In genomic region chr10:117139581-117140524, GRCh38 we compare ENCODE assay signal across 1 cellular context.
TF ChIP-seq lines count a peak whose summit lies in the region.

No MANE protein-coding gene starts in this region.

TF ChIP-seq in SK-N-SH treated with all-trans-retinoic acid at 6 μM for 48 hours, 23 proteins besides CTCF, POLR2A, EP300 and RAD21 (continued from another document):
- TF ChIP-seq TSHZ2 (CRISPR knock-in tag; IDR thresholded peaks at IDR 0.05) (no peak), ZFP30 (CRISPR knock-in tag; IDR thresholded peaks at IDR 0.05) (no peak), ESRRG (CRISPR knock-in tag; IDR thresholded peaks at IDR 0.05) (no peak), ZNF8 (CRISPR knock-in tag; IDR thresholded peaks at IDR 0.05) (no peak), ZNF70 (CRISPR knock-in tag; IDR thresholded peaks at IDR 0.05) (no peak)
- TF ChIP-seq, protein P1, sequence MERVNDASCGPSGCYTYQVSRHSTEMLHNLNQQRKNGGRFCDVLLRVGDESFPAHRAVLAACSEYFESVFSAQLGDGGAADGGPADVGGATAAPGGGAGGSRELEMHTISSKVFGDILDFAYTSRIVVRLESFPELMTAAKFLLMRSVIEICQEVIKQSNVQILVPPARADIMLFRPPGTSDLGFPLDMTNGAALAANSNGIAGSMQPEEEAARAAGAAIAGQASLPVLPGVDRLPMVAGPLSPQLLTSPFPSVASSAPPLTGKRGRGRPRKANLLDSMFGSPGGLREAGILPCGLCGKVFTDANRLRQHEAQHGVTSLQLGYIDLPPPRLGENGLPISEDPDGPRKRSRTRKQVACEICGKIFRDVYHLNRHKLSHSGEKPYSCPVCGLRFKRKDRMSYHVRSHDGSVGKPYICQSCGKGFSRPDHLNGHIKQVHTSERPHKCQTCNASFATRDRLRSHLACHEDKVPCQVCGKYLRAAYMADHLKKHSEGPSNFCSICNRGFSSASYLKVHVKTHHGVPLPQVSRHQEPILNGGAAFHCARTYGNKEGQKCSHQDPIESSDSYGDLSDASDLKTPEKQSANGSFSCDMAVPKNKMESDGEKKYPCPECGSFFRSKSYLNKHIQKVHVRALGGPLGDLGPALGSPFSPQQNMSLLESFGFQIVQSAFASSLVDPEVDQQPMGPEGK (CRISPR knock-in tag; IDR thresholded peaks at IDR 0.05; ENCODE audit: borderline replicate concordance), result no peak
TF ChIP-seq in SK-N-SH treated with all-trans-retinoic acid at 6 μM for 48 hours: peak in this region for 0.
